In the genomic region with DNA sequence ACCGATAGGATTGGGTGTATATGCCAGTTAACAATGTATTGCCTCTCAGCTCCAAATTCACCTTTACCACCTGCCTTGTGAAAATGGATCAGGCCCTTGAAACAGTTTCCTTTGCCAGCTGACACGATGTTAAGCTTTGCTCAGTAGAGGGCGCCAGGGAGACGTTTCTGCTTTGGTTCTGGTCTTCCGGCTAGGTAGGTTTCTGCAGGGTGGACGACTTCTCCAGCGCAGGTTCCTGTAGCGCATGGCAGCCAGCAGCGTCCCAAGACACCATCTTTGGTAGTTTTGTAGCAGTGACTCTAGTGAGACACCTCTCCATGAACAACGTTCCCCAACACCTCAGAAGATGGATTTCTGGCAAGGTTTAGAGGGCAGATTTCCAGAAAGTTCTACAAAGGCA, we compare ENCODE assay signal across 8 cellular contexts. TPM values are rescaled to one million over a fixed set of nuclear protein-coding genes. Genes with fewer than 3 reads are reported as not detected.
A peak's percentile ranks its signal among the peaks of the same experiment; 100 is the strongest.
DNase-seq lines count a peak whose midpoint lies in the region; ATAC-seq and TF ChIP-seq lines count a peak whose summit lies in the region.

No MANE protein-coding gene starts in this region.

- CTCF ChIA-PET in AG04450 (lab: Charles Lee): interaction anchor here (1.1 to 4.2 kb wide), 2 partner anchors 13 to 361 kb away, joined by 4 to 19 read pairs; no protein-coding TSS in a partner anchor

- H2AFZ ChIP-seq in OCI-LY3 (ENCODE audit: low read depth, low read length): no peak overlapping the region

- H3K27me3 ChIP-seq in AG04450 (ENCODE audit: control insufficient read depth, insufficient read depth, low read length): peaks cover 4% of the 10 kb centered on the region
- no peaks in the 10 kb centered on the region for H3K27me3 ChIP-seq in OCI-LY3 (ENCODE audit: low read depth, low read length)

- H3K9ac ChIP-seq in OCI-LY3 (ENCODE audit: low read length): no peak overlapping the region

- POLR2A ChIA-PET in AG04450 (lab: Yijun Ruan, JAX): no interaction called here

- H3K4me2 ChIP-seq in OCI-LY3 (ENCODE audit: low read length): no peak overlapping the region

- peaks cover 14% of the 10 kb centered on the region for H3K4me1 ChIP-seq in OCI-LY3 (ENCODE audit: low read length)

- ATAC-seq in GM21526 (IDR thresholded peaks at IDR 0.05; ENCODE audit: low FRiP score, unreplicated experiment) (no peak), HG02981 (IDR thresholded peaks at IDR 0.05; ENCODE audit: unreplicated experiment) (no peak)

- H4K20me1 ChIP-seq in OCI-LY3 (ENCODE audit: insufficient read depth, low read length): no peaks in the 10 kb centered on the region

- DNase-seq in AG04450 (ENCODE audit: low read depth, low spot score) (no peak), ELF-1 (ENCODE audit: low read depth, low spot score) (peak; percentile 70), fibroblast of mammary gland (ENCODE audit: low read depth) (no peak), GM20000 (ENCODE audit: low spot score) (no peak)
- DNase-seq in activated effector memory CD4-positive, alpha-beta T cell treated with anti-CD3 and anti-CD28 coated beads, Interleukin-2, amount 50 U/mL, for 16 hours: no peak

- H3K79me2 ChIP-seq in OCI-LY3 (ENCODE audit: low read length): no peaks in the 10 kb centered on the region

- TF ChIP-seq CTCF in AG04450 (IDR thresholded peaks at IDR 0.05; ENCODE audit: low read depth, low read length) (0 out of 2 replicates have a peak, but pooled peaks have one; percentile 18), OCI-LY3 (IDR thresholded peaks at IDR 0.05; ENCODE audit: low read depth, low read length) (peak; percentile 59), fibroblast of mammary gland (conservative IDR thresholded peaks at IDR 0.05; ENCODE audit: control insufficient read depth, insufficient read depth, low read depth, low read length) (peak; percentile 47), GM20000 (IDR thresholded peaks at IDR 0.05; ENCODE audit: extremely low read depth, missing control alignments) (no peak)

- H3K27ac ChIP-seq in AG04450 (ENCODE audit: low read depth, low read length) (no peak overlapping the region), OCI-LY3 (ENCODE audit: low read length) (no peak overlapping the region)

- no peak overlapping the region for H3K4me3 ChIP-seq in AG04450 (ENCODE audit: low read depth, low read length)
- H3K4me3 ChIP-seq in OCI-LY3 (ENCODE audit: low read length): no peak overlapping the region
- no peak overlapping the region for H3K4me3 ChIP-seq in fibroblast of mammary gland (ENCODE audit: control insufficient read depth, low read depth, low read length)

- no peaks in the 10 kb centered on the region for H3K36me3 ChIP-seq in OCI-LY3 (replicated peaks; ENCODE audit: low read depth, low read length)

- no peaks in the 10 kb centered on the region for H3K9me3 ChIP-seq in AG04450 (ENCODE audit: control insufficient read depth, insufficient read depth, low read length)
- no peaks in the 10 kb centered on the region for H3K9me3 ChIP-seq in OCI-LY3 (ENCODE audit: insufficient read depth, low read length)

RNA-seq across cellular contexts. Expression of a gene that starts 24.0 kb away (rescaled TPM):
- 0.10 and 0.15 TPM in 2 replicates for polyA plus RNA-seq in AG04450 (2011; rRNA removed)
- not detected in 2 replicates for polyA minus RNA-seq in AG04450 (2011; rRNA and poly(A)+ RNA removed)

RNA-seq across cellular contexts. Expression of a gene that starts 32.2 kb away (rescaled TPM):
- 10.9 and 14.4 TPM in 2 replicates for polyA plus RNA-seq in AG04450 (2011; rRNA removed)
- polyA minus RNA-seq in AG04450 (2011; rRNA and poly(A)+ RNA removed): 10.8 and 13.9 TPM in 2 replicates
